ENCODE assay signal across 24 cellular contexts in the genomic region with DNA sequence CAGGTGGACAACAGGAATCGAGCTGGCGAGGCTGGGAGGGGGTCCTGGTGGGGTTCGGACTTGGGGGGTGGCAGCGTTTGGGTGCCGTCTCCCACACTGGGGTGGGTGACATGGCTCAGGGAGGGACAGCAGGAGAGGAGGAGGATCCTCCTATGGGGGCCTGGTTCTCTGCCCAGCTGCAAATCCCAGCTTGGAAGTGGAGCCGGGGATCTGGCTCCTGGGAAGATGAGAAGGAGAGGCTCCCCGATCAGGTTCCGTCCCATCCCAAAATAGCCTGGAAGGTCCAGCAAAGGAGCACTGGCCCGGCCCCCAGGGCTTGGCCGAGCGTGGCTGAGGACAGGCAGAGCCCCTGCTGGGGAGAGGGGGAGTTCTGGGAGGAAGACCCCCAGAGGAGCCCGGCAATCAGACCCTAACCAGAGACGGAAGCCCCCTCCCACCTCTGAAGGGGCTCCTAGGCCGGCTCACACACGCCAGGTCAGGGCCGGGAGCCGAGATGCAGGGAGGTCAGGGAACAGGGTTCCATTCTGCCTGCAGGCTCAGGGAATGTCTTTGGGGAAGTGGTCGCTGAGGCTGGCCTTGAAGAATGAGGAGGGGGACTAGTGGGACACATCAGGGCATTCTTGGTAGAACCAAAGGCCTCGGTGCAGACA.
"Had no signal": no experiment of that assay in that cellular context is flagged by ENCODE, and none has a peak within 500 bp of the region (broad histone marks: within the 10 kb centered on the region; RNA-seq: fewer than 3 reads in every experiment).

No MANE protein-coding gene starts in this region.

- DNase-seq: activated CD4-positive, alpha-beta T cell treated with anti-CD3 and anti-CD28 coated beads for 1 hour; activated CD4-positive, alpha-beta T cell treated with anti-CD3 and anti-CD28 coated beads for 48 hours; activated CD4-positive, alpha-beta T cell treated with anti-CD3 and anti-CD28 coated beads, Interleukin-2, amount 50 U/mL, for 1 hour; activated CD4-positive, alpha-beta T cell treated with anti-CD3 and anti-CD28 coated beads, Interleukin-2, amount 50 U/mL, for 48 hours; activated CD8-positive, alpha-beta memory T cell treated with anti-CD3 and anti-CD28 coated beads for 24 hours; activated CD8-positive, alpha-beta T cell treated with anti-CD3 and anti-CD28 coated beads for 36 hours; activated effector memory CD4-positive, alpha-beta T cell treated with Interleukin-2 at 50 U/mL for 16 hours; activated gamma-delta T cell treated with Interleukin-2 at 50 U/mL for 16 hours; activated naive CD4-positive, alpha-beta T cell treated with Interleukin-2 at 50 U/mL for 16 hours; activated T-cell treated with anti-CD3 and anti-CD28 coated beads, Interleukin-2, amount 50 U/mL, for 4 hours; amniotic stem cell; anterior cingulate cortex; brain microvascular endothelial cell; dorsolateral prefrontal cortex; effector memory CD4-positive, alpha-beta T cell; foreskin fibroblast; gastrocnemius medialis; heart right ventricle; T-helper 1 cell; T-helper 17 cell; T1000 had no signal

- H3K36me3 ChIP-seq: brain microvascular endothelial cell, gastrocnemius medialis, heart right ventricle had no signal

- H3K4me3 ChIP-seq: coronary artery, dorsolateral prefrontal cortex, gastrocnemius medialis, heart right ventricle had no signal

- FAIRE-seq: astrocyte, bronchial epithelial cell had no signal

- H3K27ac ChIP-seq: brain microvascular endothelial cell, coronary artery, gastrocnemius medialis, heart right ventricle had no signal

- H3K9me3 ChIP-seq: gastrocnemius medialis, heart right ventricle had no signal
